In the genomic region with DNA sequence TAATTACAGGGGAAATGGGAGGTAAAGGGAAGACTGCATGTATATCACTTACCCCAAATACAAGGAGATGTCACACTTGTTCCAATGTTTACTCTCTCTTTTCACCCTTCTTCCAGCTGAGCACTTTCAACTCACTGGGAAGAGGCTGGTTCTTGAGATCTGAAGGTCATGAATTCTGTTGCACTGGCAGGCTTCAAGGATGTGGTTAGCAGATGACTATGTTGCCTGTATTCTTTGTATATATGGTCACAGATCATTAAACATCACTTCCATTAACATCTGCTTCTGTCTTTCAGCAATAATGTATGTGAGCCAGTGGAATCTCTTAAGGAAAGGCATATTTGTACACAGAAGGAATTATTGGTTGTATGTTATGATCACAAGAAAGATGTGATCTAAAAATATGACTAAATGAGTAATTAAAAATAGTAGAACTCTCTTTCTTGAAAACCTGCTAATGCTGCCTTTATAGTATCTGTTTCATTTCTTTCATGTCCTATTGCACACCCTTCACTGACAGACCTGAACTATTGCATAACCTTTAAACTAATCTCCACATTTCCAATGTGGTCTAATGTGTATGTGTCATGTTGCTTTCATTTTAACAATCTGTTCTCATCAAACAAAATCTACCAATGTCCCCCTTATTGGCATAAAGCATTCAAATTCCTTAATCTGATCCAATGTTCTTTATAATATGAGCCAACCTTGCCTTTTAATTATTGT, we compare ENCODE assay signal across 17 cellular contexts.
A peak's percentile ranks its signal among the peaks of the same experiment; 100 is the strongest.
DNase-seq lines count a peak whose midpoint lies in the region; ATAC-seq and TF ChIP-seq lines count a peak whose summit lies in the region.
"Had no signal": no experiment of that assay in that cellular context is flagged by ENCODE, and none has a peak within 500 bp of the region (broad histone marks: within the 10 kb centered on the region; RNA-seq: fewer than 3 reads in every experiment).

No MANE protein-coding gene starts in this region.

- no peak for TF ChIP-seq EP300 in neural cell (conservative IDR thresholded peaks at IDR 0.05; ENCODE audit: poor library complexity, severe bottlenecking)

- ATAC-seq in GM18873 (IDR thresholded peaks at IDR 0.05; ENCODE audit: low FRiP score, unreplicated experiment): no peak
- ATAC-seq: activated CD8-positive, alpha-beta T cell treated with anti-CD3 and anti-CD28 coated beads for 36 hours; activated naive CD4-positive, alpha-beta T cell treated with anti-CD3 and anti-CD28 coated beads, Interleukin-2, amount 50 U/mL, for 72 hours; foreskin keratinocyte; left colon had no signal

- no peaks in the 10 kb centered on the region for H3F3A ChIP-seq in neural cell (ENCODE audit: insufficient read depth, low read length, poor library complexity, severe bottlenecking)

- no peaks in the 10 kb centered on the region for H3K9me3 ChIP-seq in neural cell (ENCODE audit: low read length)
- H3K9me3 ChIP-seq: BLaER1, tibial artery had no signal

- H4K20me1 ChIP-seq in neural cell (ENCODE audit: insufficient read depth): no peaks in the 10 kb centered on the region
- H4K20me1 ChIP-seq: BLaER1 had no signal

- H3K27ac ChIP-seq in neural cell (ENCODE audit: low read length): peak overlapping the region; percentile 46
- H3K27ac ChIP-seq: BLaER1, foreskin keratinocyte, neural progenitor cell, tibial artery had no signal

- no peaks in the 10 kb centered on the region for H3K9me2 ChIP-seq in neural cell (ENCODE audit: insufficient read depth, low read length)

- H3K27me3 ChIP-seq in neural cell (ENCODE audit: insufficient read depth, low read depth, low read length): no peaks in the 10 kb centered on the region
- H3K27me3 ChIP-seq: BLaER1, foreskin keratinocyte, neural progenitor cell, tibial artery had no signal

- TF ChIP-seq RAD21 in neural cell (conservative IDR thresholded peaks at IDR 0.05): no peak

- no peaks in the 10 kb centered on the region for H3K36me3 ChIP-seq in neural cell (ENCODE audit: insufficient read depth, low read length)
- H3K36me3 ChIP-seq: BLaER1, neural progenitor cell, tibial artery had no signal

- H2AFZ ChIP-seq in neural cell (ENCODE audit: low read depth, low read length): no peak overlapping the region
- H2AFZ ChIP-seq: neural progenitor cell had no signal

- peak overlapping the region; percentile 18 for H3K4me2 ChIP-seq in neural cell (ENCODE audit: low read length)
- H3K4me2 ChIP-seq: BLaER1, neural progenitor cell had no signal

- H3K79me2 ChIP-seq in neural cell (replicated peaks; ENCODE audit: insufficient read depth, low read length): no peaks in the 10 kb centered on the region

- no peak overlapping the region for H3K9ac ChIP-seq in neural cell (ENCODE audit: low read length)
- H3K9ac ChIP-seq: BLaER1, neural progenitor cell had no signal

- TF ChIP-seq CTCF in neural cell (IDR thresholded peaks at IDR 0.05; ENCODE audit: poor library complexity, severe bottlenecking): no peak

- no peak overlapping the region for H3K4me3 ChIP-seq in neural cell (ENCODE audit: low read length)
- H3K4me3 ChIP-seq: BLaER1, neural progenitor cell, tibial artery had no signal

- DNase-seq in NCI-H2107 treated with DMSO at 0.1 percent for 48 hours (lab: John Stamatoyannopoulos, UW; ENCODE audit: unreplicated experiment): peak; percentile 55
- DNase-seq in NCI-H2107 (lab: John Stamatoyannopoulos, UW): no peak
- DNase-seq in NCI-H2029 (lab: John Stamatoyannopoulos, UW): peak; percentile 13
- DNase-seq in SHP77 treated with DMSO at 0.1 percent for 48 hours (lab: John Stamatoyannopoulos, UW): peak; percentile 9
- DNase-seq in occipital lobe (lab: John Stamatoyannopoulos, UW): no peak
- no peak for DNase-seq in stimulated activated CD4-positive, alpha-beta T cell treated with anti-CD3 and anti-CD28 coated beads, Interleukin-4, amount 100 ng/mL, for 24 hours
- DNase-seq: activated CD8-positive, alpha-beta T cell treated with anti-CD3 and anti-CD28 coated beads for 36 hours; activated T-cell treated with anti-CD3 and anti-CD28 coated beads, Interleukin-2, amount 50 U/mL, for 48 hours; cortex of kidney; foreskin keratinocyte; left colon; tibial artery had no signal

TF ChIP-seq in neural cell, 6 proteins besides CTCF, POLR2A, EP300 and RAD21:
- TF ChIP-seq TAF1 (IDR thresholded peaks at IDR 0.05; ENCODE audit: low read depth): no peak
- no peak for TF ChIP-seq MXI1 (conservative IDR thresholded peaks at IDR 0.05; ENCODE audit: poor library complexity, severe bottlenecking)
- TF ChIP-seq SMC3 (conservative IDR thresholded peaks at IDR 0.05; ENCODE audit: poor library complexity): no peak
- TF ChIP-seq EZH2 (IDR thresholded peaks at IDR 0.05; ENCODE audit: borderline replicate concordance, insufficient read depth, low read length, poor library complexity, severe bottlenecking): no peak
- TF ChIP-seq POLR2AphosphoS5 (IDR thresholded peaks at IDR 0.05): no peak
- no peak for TF ChIP-seq REST (IDR thresholded peaks at IDR 0.05; ENCODE audit: borderline replicate concordance)
TF ChIP-seq in neural cell: peak in this region for 0.

Comparison
In these comparisons a context has a peak if more than half of its experiments do, and no peak if none do; other contexts are left out.
1. DNase-seq: peak in NCI-H2107 treated with DMSO at 0.1 percent for 48 hours (single experiment), NCI-H2029 (single experiment) and SHP77 treated with DMSO at 0.1 percent for 48 hours (single experiment); none in NCI-H2107 (single experiment), occipital lobe (single experiment) and stimulated activated CD4-positive, alpha-beta T cell treated with anti-CD3 and anti-CD28 coated beads, Interleukin-4, amount 100 ng/mL, for 24 hours (single experiment).